Comparison of ENCODE assay signal across 28 cellular contexts in the genomic region with DNA sequence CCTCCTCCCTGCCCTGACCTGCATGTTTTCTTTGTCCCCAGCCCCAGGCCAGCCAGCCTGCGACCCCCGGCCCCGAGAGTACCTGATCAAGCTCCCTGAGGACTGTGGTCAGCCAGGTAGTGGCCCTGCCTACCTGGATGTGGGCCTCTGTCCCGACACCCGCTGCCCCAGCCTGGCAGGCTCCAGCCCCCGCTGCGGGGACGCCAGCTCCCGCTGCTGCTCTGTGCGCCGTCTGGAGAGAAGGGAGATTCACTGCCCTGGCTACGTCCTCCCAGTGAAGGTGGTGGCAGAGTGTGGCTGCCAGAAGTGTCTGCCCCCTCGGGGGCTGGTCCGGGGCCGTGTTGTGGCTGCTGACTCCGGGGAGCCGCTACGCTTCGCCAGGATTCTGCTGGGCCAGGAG.
"Had no signal": no experiment of that assay in that cellular context is flagged by ENCODE, and none has a peak within 500 bp of the region (broad histone marks: within the 10 kb centered on the region; RNA-seq: fewer than 3 reads in every experiment).

No MANE protein-coding gene starts in this region.

- H3K9me3 Mint-ChIP-seq: activated CD4-positive, alpha-beta T cell treated with anti-CD3 and anti-CD28 coated beads, Interleukin-2, amount 10 ng/mL, durations not matched to agents 7 days and 5 days; activated naive CD4-positive, alpha-beta T cell treated with anti-CD3 and anti-CD28 coated beads, Interleukin-2, amount 50 U/mL, for 24 hours; activated T-cell treated with anti-CD3 and anti-CD28 coated beads, Interleukin-2, amount 50 U/mL, for 24 hours; activated T-helper 2 cell treated with anti-CD3 and anti-CD28 coated beads, Interferon-gamma antibody, Interleukin-2, Interleukin-4, amounts not matched to agents 10 μg/mL and 5 μg/mL and 100 μg/mL, durations not matched to agents 14 hours and 24 hours and 36 hours; T-helper 1 cell treated with Interleukin-12 subunit alpha and Interleukin-12 subunit beta and Interleukin-4 antibody, amounts not matched to agents 30 μg/mL and 1 μg/mL, for 36 hours; T-helper 2 cell treated with Interferon-gamma antibody and Interleukin-4, amounts not matched to agents 5 μg/mL and 100 μg/mL, for 36 hours had no signal

- H3K27ac ChIP-seq: KMS-11, SJSA1 had no signal

- H3K9ac ChIP-seq: KMS-11, SK-N-SH had no signal

- H3K4me2 ChIP-seq: KMS-11, SK-N-SH had no signal

- H3K27me3 Mint-ChIP-seq: activated naive CD4-positive, alpha-beta T cell treated with anti-CD3 and anti-CD28 coated beads, Interleukin-2, amount 50 U/mL, for 24 hours had no signal

- H3K9me3 ChIP-seq: SJSA1, SK-N-SH had no signal

- DNase-seq: activated CD4-positive, alpha-beta T cell treated with anti-CD3 and anti-CD28 coated beads, Interleukin-2, amount 10 ng/mL, durations not matched to agents 7 days and 5 days; activated CD4-positive, alpha-beta T cell treated with anti-CD3 and anti-CD28 coated beads, Interleukin-2, amount 50 U/mL, for 48 hours; activated CD8-positive, alpha-beta T cell treated with anti-CD3 and anti-CD28 coated beads, Interleukin-2, amount 10 ng/mL, durations not matched to agents 7 days and 5 days; activated gamma-delta T cell; activated naive CD4-positive, alpha-beta T cell treated with Interleukin-2 at 50 U/mL for 16 hours; activated T-cell treated with anti-CD3 and anti-CD28 coated beads, Interleukin-2, amount 50 U/mL, for 24 hours; anterior cingulate cortex; caudate nucleus; MM.1S; NCI-H1105; NCI-H1417 treated with DMSO at 0.1 percent for 48 hours; NCI-H187 treated with DMSO at 0.1 percent for 48 hours; NCI-H2081; NCI-H226; NCI-H446 treated with DMSO at 0.1 percent for 48 hours; NCI-H524; NCI-H69; NCI-H82; SHP77 treated with DMSO at 0.1 percent for 48 hours; SK-N-SH had no signal

- H3K9me2 ChIP-seq: SK-N-SH had no signal

- H3K27me3 ChIP-seq: SJSA1 had no signal

- ATAC-seq: activated CD8-positive, alpha-beta T cell treated with anti-CD3 and anti-CD28 coated beads, Interleukin-2, amount 10 ng/mL, durations not matched to agents 7 days and 5 days; Panc1 had no signal

- H3K4me1 ChIP-seq: SJSA1 had no signal

- H3K4me3 ChIP-seq: SJSA1 had no signal

- H3K4me3 Mint-ChIP-seq: activated CD4-positive, alpha-beta T cell treated with anti-CD3 and anti-CD28 coated beads, Interleukin-2, amount 10 ng/mL, durations not matched to agents 7 days and 5 days; activated CD8-positive, alpha-beta T cell treated with anti-CD3 and anti-CD28 coated beads, Interleukin-2, amount 10 ng/mL, durations not matched to agents 7 days and 5 days; activated naive CD4-positive, alpha-beta T cell treated with anti-CD3 and anti-CD28 coated beads, Interleukin-2, amount 50 U/mL, for 24 hours; activated T-cell treated with anti-CD3 and anti-CD28 coated beads, Interleukin-2, amount 50 U/mL, for 24 hours; brain; T-helper 1 cell treated with Interleukin-12 subunit alpha and Interleukin-12 subunit beta and Interleukin-4 antibody, amounts not matched to agents 30 μg/mL and 1 μg/mL, for 36 hours; T-helper 2 cell treated with Interferon-gamma antibody and Interleukin-4, amounts not matched to agents 5 μg/mL and 100 μg/mL, for 36 hours had no signal

- H3K36me3 ChIP-seq: SJSA1 had no signal

- H3K36me3 Mint-ChIP-seq: activated naive CD4-positive, alpha-beta T cell treated with anti-CD3 and anti-CD28 coated beads, Interleukin-2, amount 50 U/mL, for 24 hours; brain had no signal

- H3K27ac Mint-ChIP-seq: activated CD4-positive, alpha-beta T cell treated with anti-CD3 and anti-CD28 coated beads, Interleukin-2, amount 10 ng/mL, durations not matched to agents 7 days and 5 days; activated CD8-positive, alpha-beta T cell treated with anti-CD3 and anti-CD28 coated beads, Interleukin-2, amount 10 ng/mL, durations not matched to agents 7 days and 5 days; activated naive CD4-positive, alpha-beta T cell treated with anti-CD3 and anti-CD28 coated beads, Interleukin-2, amount 50 U/mL, for 24 hours; activated T-cell treated with anti-CD3 and anti-CD28 coated beads, Interleukin-2, amount 50 U/mL, for 24 hours; activated T-helper 2 cell treated with anti-CD3 and anti-CD28 coated beads, Interferon-gamma antibody, Interleukin-2, Interleukin-4, amounts not matched to agents 10 μg/mL and 5 μg/mL and 100 μg/mL, durations not matched to agents 14 hours and 24 hours and 36 hours; brain; T-helper 1 cell treated with Interleukin-12 subunit alpha and Interleukin-12 subunit beta and Interleukin-4 antibody, amounts not matched to agents 30 μg/mL and 1 μg/mL, for 36 hours; T-helper 2 cell treated with Interferon-gamma antibody and Interleukin-4, amounts not matched to agents 5 μg/mL and 100 μg/mL, for 36 hours had no signal
